ENCODE assay signal across 2 cellular contexts in the genomic region with DNA sequence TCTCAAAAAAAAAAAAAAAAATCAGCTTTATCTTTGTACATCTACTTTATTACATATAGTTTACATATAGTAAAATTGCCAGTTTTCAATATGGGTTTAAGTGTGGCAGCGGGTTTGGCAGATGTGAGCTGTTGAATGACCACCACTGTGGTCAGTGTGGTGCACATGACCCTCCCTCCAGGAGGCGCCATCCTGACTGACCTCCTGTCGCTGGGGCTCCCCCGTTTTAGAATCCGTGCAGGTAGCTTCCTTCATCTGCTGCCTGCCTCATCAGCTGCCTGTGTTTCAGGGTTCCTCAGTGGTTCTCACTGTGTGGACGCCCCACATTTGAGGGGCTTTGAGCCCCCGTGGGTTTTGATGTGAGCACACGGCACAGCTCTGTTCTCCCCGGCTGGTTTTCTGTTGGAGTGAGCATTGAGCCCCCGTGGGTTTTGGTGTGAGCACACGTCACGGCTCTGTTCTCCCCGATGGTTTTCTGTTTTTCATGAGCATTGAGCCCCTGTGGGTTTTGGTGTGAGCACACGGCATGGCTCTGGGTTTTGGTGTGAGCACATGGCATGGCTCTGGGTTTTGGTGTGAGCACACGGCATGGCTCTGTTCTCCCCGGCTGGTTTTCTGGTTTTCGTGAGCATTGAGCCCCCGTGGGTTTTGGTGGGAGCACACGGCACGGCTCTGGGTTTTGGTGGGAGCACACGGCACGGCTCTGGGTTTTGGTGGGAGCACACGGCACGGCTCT.
TF ChIP-seq lines count a peak whose summit lies in the region.

No MANE protein-coding gene starts in this region.

TF ChIP-seq in HCT116, 20 proteins besides CTCF, POLR2A, EP300 and RAD21:
- no peak for TF ChIP-seq EGR1 (IDR thresholded peaks at IDR 0.05; ENCODE audit: low read depth)
- no peak for TF ChIP-seq YY1 (IDR thresholded peaks at IDR 0.05; ENCODE audit: extremely low read depth, insufficient replicate concordance, low read depth, low read length)
- no peak for TF ChIP-seq CEBPB (IDR thresholded peaks at IDR 0.05; ENCODE audit: low read depth)
- no peak for TF ChIP-seq EZH2 (IDR thresholded peaks at IDR 0.05)
- TF ChIP-seq CBX3 (IDR thresholded peaks at IDR 0.05; ENCODE audit: low read depth): no peak
- no peak for TF ChIP-seq SRF (IDR thresholded peaks at IDR 0.05; ENCODE audit: low read depth)

TF ChIP-seq in K562, 482 proteins besides CTCF, POLR2A, EP300 and RAD21 (continues in another document):
- TF ChIP-seq ZNF76 (CRISPR knock-in tag; IDR thresholded peaks at IDR 0.05; ENCODE audit: borderline replicate concordance) (no peak), TRIM28 (IDR thresholded peaks at IDR 0.05) (no peak), NFYB (IDR thresholded peaks at IDR 0.05; ENCODE audit: extremely low read depth, insufficient read length) (no peak), BRF1 (IDR thresholded peaks at IDR 0.05; ENCODE audit: borderline replicate concordance, extremely low read depth, insufficient read length) (no peak), SRSF7 (optimal IDR thresholded peaks at IDR 0.05; ENCODE audit: low read depth, low read length) (no peak), NCOA2 (IDR thresholded peaks at IDR 0.05; ENCODE audit: partially characterized antibody in 2 of 2) (no peak), POLR2G (IDR thresholded peaks at IDR 0.05; ENCODE audit: low read depth, low read length) (0 out of 2 replicates have a peak, but pooled peaks have one; percentile 14)
- TF ChIP-seq, protein P1, sequence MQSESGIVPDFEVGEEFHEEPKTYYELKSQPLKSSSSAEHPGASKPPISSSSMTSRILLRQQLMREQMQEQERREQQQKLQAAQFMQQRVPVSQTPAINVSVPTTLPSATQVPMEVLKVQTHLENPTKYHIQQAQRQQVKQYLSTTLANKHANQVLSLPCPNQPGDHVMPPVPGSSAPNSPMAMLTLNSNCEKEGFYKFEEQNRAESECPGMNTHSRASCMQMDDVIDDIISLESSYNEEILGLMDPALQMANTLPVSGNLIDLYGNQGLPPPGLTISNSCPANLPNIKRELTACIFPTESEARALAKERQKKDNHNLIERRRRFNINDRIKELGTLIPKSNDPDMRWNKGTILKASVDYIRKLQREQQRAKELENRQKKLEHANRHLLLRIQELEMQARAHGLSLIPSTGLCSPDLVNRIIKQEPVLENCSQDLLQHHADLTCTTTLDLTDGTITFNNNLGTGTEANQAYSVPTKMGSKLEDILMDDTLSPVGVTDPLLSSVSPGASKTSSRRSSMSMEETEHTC (IDR thresholded peaks at IDR 0.05): no peak
- TF ChIP-seq, protein P2, sequence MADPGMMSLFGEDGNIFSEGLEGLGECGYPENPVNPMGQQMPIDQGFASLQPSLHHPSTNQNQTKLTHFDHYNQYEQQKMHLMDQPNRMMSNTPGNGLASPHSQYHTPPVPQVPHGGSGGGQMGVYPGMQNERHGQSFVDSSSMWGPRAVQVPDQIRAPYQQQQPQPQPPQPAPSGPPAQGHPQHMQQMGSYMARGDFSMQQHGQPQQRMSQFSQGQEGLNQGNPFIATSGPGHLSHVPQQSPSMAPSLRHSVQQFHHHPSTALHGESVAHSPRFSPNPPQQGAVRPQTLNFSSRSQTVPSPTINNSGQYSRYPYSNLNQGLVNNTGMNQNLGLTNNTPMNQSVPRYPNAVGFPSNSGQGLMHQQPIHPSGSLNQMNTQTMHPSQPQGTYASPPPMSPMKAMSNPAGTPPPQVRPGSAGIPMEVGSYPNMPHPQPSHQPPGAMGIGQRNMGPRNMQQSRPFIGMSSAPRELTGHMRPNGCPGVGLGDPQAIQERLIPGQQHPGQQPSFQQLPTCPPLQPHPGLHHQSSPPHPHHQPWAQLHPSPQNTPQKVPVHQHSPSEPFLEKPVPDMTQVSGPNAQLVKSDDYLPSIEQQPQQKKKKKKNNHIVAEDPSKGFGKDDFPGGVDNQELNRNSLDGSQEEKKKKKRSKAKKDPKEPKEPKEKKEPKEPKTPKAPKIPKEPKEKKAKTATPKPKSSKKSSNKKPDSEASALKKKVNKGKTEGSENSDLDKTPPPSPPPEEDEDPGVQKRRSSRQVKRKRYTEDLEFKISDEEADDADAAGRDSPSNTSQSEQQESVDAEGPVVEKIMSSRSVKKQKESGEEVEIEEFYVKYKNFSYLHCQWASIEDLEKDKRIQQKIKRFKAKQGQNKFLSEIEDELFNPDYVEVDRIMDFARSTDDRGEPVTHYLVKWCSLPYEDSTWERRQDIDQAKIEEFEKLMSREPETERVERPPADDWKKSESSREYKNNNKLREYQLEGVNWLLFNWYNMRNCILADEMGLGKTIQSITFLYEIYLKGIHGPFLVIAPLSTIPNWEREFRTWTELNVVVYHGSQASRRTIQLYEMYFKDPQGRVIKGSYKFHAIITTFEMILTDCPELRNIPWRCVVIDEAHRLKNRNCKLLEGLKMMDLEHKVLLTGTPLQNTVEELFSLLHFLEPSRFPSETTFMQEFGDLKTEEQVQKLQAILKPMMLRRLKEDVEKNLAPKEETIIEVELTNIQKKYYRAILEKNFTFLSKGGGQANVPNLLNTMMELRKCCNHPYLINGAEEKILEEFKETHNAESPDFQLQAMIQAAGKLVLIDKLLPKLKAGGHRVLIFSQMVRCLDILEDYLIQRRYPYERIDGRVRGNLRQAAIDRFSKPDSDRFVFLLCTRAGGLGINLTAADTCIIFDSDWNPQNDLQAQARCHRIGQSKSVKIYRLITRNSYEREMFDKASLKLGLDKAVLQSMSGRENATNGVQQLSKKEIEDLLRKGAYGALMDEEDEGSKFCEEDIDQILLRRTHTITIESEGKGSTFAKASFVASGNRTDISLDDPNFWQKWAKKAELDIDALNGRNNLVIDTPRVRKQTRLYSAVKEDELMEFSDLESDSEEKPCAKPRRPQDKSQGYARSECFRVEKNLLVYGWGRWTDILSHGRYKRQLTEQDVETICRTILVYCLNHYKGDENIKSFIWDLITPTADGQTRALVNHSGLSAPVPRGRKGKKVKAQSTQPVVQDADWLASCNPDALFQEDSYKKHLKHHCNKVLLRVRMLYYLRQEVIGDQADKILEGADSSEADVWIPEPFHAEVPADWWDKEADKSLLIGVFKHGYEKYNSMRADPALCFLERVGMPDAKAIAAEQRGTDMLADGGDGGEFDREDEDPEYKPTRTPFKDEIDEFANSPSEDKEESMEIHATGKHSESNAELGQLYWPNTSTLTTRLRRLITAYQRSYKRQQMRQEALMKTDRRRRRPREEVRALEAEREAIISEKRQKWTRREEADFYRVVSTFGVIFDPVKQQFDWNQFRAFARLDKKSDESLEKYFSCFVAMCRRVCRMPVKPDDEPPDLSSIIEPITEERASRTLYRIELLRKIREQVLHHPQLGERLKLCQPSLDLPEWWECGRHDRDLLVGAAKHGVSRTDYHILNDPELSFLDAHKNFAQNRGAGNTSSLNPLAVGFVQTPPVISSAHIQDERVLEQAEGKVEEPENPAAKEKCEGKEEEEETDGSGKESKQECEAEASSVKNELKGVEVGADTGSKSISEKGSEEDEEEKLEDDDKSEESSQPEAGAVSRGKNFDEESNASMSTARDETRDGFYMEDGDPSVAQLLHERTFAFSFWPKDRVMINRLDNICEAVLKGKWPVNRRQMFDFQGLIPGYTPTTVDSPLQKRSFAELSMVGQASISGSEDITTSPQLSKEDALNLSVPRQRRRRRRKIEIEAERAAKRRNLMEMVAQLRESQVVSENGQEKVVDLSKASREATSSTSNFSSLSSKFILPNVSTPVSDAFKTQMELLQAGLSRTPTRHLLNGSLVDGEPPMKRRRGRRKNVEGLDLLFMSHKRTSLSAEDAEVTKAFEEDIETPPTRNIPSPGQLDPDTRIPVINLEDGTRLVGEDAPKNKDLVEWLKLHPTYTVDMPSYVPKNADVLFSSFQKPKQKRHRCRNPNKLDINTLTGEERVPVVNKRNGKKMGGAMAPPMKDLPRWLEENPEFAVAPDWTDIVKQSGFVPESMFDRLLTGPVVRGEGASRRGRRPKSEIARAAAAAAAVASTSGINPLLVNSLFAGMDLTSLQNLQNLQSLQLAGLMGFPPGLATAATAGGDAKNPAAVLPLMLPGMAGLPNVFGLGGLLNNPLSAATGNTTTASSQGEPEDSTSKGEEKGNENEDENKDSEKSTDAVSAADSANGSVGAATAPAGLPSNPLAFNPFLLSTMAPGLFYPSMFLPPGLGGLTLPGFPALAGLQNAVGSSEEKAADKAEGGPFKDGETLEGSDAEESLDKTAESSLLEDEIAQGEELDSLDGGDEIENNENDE (IDR thresholded peaks at IDR 0.05; ENCODE audit: low read depth, low read length): no peak
- TF ChIP-seq, protein P3, sequence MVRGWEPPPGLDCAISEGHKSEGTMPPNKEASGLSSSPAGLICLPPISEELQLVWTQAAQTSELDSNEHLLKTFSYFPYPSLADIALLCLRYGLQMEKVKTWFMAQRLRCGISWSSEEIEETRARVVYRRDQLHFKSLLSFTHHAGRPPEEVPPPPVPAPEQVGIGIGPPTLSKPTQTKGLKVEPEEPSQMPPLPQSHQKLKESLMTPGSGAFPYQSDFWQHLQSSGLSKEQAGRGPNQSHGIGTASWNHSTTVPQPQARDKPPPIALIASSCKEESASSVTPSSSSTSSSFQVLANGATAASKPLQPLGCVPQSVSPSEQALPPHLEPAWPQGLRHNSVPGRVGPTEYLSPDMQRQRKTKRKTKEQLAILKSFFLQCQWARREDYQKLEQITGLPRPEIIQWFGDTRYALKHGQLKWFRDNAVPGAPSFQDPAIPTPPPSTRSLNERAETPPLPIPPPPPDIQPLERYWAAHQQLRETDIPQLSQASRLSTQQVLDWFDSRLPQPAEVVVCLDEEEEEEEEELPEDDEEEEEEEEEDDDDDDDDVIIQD (CRISPR knock-in tag; IDR thresholded peaks at IDR 0.05): no peak
- TF ChIP-seq, protein P4, sequence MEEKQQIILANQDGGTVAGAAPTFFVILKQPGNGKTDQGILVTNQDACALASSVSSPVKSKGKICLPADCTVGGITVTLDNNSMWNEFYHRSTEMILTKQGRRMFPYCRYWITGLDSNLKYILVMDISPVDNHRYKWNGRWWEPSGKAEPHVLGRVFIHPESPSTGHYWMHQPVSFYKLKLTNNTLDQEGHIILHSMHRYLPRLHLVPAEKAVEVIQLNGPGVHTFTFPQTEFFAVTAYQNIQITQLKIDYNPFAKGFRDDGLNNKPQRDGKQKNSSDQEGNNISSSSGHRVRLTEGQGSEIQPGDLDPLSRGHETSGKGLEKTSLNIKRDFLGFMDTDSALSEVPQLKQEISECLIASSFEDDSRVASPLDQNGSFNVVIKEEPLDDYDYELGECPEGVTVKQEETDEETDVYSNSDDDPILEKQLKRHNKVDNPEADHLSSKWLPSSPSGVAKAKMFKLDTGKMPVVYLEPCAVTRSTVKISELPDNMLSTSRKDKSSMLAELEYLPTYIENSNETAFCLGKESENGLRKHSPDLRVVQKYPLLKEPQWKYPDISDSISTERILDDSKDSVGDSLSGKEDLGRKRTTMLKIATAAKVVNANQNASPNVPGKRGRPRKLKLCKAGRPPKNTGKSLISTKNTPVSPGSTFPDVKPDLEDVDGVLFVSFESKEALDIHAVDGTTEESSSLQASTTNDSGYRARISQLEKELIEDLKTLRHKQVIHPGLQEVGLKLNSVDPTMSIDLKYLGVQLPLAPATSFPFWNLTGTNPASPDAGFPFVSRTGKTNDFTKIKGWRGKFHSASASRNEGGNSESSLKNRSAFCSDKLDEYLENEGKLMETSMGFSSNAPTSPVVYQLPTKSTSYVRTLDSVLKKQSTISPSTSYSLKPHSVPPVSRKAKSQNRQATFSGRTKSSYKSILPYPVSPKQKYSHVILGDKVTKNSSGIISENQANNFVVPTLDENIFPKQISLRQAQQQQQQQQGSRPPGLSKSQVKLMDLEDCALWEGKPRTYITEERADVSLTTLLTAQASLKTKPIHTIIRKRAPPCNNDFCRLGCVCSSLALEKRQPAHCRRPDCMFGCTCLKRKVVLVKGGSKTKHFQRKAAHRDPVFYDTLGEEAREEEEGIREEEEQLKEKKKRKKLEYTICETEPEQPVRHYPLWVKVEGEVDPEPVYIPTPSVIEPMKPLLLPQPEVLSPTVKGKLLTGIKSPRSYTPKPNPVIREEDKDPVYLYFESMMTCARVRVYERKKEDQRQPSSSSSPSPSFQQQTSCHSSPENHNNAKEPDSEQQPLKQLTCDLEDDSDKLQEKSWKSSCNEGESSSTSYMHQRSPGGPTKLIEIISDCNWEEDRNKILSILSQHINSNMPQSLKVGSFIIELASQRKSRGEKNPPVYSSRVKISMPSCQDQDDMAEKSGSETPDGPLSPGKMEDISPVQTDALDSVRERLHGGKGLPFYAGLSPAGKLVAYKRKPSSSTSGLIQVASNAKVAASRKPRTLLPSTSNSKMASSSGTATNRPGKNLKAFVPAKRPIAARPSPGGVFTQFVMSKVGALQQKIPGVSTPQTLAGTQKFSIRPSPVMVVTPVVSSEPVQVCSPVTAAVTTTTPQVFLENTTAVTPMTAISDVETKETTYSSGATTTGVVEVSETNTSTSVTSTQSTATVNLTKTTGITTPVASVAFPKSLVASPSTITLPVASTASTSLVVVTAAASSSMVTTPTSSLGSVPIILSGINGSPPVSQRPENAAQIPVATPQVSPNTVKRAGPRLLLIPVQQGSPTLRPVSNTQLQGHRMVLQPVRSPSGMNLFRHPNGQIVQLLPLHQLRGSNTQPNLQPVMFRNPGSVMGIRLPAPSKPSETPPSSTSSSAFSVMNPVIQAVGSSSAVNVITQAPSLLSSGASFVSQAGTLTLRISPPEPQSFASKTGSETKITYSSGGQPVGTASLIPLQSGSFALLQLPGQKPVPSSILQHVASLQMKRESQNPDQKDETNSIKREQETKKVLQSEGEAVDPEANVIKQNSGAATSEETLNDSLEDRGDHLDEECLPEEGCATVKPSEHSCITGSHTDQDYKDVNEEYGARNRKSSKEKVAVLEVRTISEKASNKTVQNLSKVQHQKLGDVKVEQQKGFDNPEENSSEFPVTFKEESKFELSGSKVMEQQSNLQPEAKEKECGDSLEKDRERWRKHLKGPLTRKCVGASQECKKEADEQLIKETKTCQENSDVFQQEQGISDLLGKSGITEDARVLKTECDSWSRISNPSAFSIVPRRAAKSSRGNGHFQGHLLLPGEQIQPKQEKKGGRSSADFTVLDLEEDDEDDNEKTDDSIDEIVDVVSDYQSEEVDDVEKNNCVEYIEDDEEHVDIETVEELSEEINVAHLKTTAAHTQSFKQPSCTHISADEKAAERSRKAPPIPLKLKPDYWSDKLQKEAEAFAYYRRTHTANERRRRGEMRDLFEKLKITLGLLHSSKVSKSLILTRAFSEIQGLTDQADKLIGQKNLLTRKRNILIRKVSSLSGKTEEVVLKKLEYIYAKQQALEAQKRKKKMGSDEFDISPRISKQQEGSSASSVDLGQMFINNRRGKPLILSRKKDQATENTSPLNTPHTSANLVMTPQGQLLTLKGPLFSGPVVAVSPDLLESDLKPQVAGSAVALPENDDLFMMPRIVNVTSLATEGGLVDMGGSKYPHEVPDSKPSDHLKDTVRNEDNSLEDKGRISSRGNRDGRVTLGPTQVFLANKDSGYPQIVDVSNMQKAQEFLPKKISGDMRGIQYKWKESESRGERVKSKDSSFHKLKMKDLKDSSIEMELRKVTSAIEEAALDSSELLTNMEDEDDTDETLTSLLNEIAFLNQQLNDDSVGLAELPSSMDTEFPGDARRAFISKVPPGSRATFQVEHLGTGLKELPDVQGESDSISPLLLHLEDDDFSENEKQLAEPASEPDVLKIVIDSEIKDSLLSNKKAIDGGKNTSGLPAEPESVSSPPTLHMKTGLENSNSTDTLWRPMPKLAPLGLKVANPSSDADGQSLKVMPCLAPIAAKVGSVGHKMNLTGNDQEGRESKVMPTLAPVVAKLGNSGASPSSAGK (IDR thresholded peaks at IDR 0.05): no peak
- TF ChIP-seq, protein P5, sequence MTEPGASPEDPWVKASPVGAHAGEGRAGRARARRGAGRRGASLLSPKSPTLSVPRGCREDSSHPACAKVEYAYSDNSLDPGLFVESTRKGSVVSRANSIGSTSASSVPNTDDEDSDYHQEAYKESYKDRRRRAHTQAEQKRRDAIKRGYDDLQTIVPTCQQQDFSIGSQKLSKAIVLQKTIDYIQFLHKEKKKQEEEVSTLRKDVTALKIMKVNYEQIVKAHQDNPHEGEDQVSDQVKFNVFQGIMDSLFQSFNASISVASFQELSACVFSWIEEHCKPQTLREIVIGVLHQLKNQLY (CRISPR knock-in tag; conservative IDR thresholded peaks at IDR 0.05): no peak
